In genomic region chr11:72776117-72776843, GRCh38 we compare ENCODE assay signal across 1 cellular context.
TF ChIP-seq lines count a peak whose summit lies in the region.

No MANE protein-coding gene starts in this region.

TF ChIP-seq in K562, 482 proteins besides CTCF, POLR2A, EP300 and RAD21 (continued from another document and continues in another):
- TF ChIP-seq MITF (IDR thresholded peaks at IDR 0.05) (peak; percentile 73; the same call in 1 of the 2 replicates), CHD4 (IDR thresholded peaks at IDR 0.05; ENCODE audit: insufficient read depth, insufficient replicate concordance, low read depth, low read length, poor library complexity, severe bottlenecking) (peak; percentile 83), ID3 (CRISPR knock-in tag; IDR thresholded peaks at IDR 0.05) (no peak), ID3 (tag; IDR thresholded peaks at IDR 0.05) (peak; percentile 53), ETS1 (conservative IDR thresholded peaks at IDR 0.05; ENCODE audit: control insufficient read depth, low read depth, low read length) (peak; percentile 53; the same call in 1 of the 2 replicates), MTF1 (CRISPR knock-in tag; IDR thresholded peaks at IDR 0.05; ENCODE audit: borderline replicate concordance) (0 out of 2 replicates have a peak, but pooled peaks have one; percentile 31), ZBTB2 (IDR thresholded peaks at IDR 0.05) (peak; percentile 82), TFAM (CRISPR knock-in tag; conservative IDR thresholded peaks at IDR 0.05) (no peak), CREM (IDR thresholded peaks at IDR 0.05; ENCODE audit: low read depth) (peak; percentile 55), BCL6 (CRISPR knock-in tag; IDR thresholded peaks at IDR 0.05) (peak; percentile 63; the same call in 1 of the 2 replicates), NRF1 (conservative IDR thresholded peaks at IDR 0.05 in 1 of 2, IDR thresholded peaks at IDR 0.05 in 1 of 2) (peak; percentile 61 to 70), FOXM1 (IDR thresholded peaks at IDR 0.05; ENCODE audit: low read depth) (peak; percentile 41; the same call in 1 of the 2 replicates), FOXM1 (CRISPR knock-in tag; IDR thresholded peaks at IDR 0.05; ENCODE audit: low read depth) (no peak), IFI16 (CRISPR knock-in tag; IDR thresholded peaks at IDR 0.05) (peak; percentile 72; the same call in 1 of the 2 replicates), ARNT (IDR thresholded peaks at IDR 0.05) (peak in 1 of 2 experiments; percentile 82; a peak in 1 of 4 replicates), KLF13 (tag; IDR thresholded peaks at IDR 0.05; ENCODE audit: borderline replicate concordance, low read depth) (peak; percentile 27; the same call in 1 of the 2 replicates), MAX (CRISPR knock-in tag; IDR thresholded peaks at IDR 0.05) (peak; percentile 50), NR2C1 (IDR thresholded peaks at IDR 0.05) (peak; percentile 74; the same call in 1 of the 2 replicates), NR2C1 (tag; IDR thresholded peaks at IDR 0.05) (peak; percentile 70; the same call in 1 of the 2 replicates), ZNF695 (CRISPR knock-in tag; IDR thresholded peaks at IDR 0.05) (0 out of 2 replicates have a peak, but pooled peaks have one; percentile 57), RCOR1 (IDR thresholded peaks at IDR 0.05; ENCODE audit: borderline replicate concordance in 1 of 2, low read depth in 2 of 2, low read length in 2 of 2) (peak in 1 of 2 experiments; percentile 56; a peak in 1 of 4 replicates), DMBX1 (CRISPR knock-in tag; IDR thresholded peaks at IDR 0.05; ENCODE audit: borderline replicate concordance) (peak; percentile 91), NR2F6 (CRISPR knock-in tag; IDR thresholded peaks at IDR 0.05) (peak; percentile 61; the same call in 1 of the 2 replicates), ATF3 (IDR thresholded peaks at IDR 0.05) (peak; percentile 92), ATF3 (CRISPR knock-in tag; conservative IDR thresholded peaks at IDR 0.05) (peak; percentile 81; the same call in 1 of the 2 replicates), NR0B1 (IDR thresholded peaks at IDR 0.05; ENCODE audit: partially characterized antibody) (no peak), ZNF57 (CRISPR knock-in tag; IDR thresholded peaks at IDR 0.05) (0 out of 2 replicates have a peak, but pooled peaks have one; percentile 59), NUFIP1 (IDR thresholded peaks at IDR 0.05; ENCODE audit: partially characterized antibody) (peak; percentile 25), MAFK (IDR thresholded peaks at IDR 0.05; ENCODE audit: low read length) (peak; percentile 87), ZBTB7A (IDR thresholded peaks at IDR 0.05; ENCODE audit: borderline replicate concordance, control insufficient read depth, low read depth, low read length) (peak; percentile 97), ELF1 (tag; IDR thresholded peaks at IDR 0.05) (peak; percentile 65), TCF15 (CRISPR knock-in tag; IDR thresholded peaks at IDR 0.05) (0 out of 2 replicates have a peak, but pooled peaks have one; percentile 54), MNT (conservative IDR thresholded peaks at IDR 0.05) (peak; percentile 24 to 48), DLX4 (CRISPR knock-in tag; IDR thresholded peaks at IDR 0.05) (no peak), ETV1 (tag; conservative IDR thresholded peaks at IDR 0.05; ENCODE audit: low read depth) (peak; percentile 46), PRDM10 (IDR thresholded peaks at IDR 0.05; ENCODE audit: partially characterized antibody) (peak; percentile 52), ADNP (tag; IDR thresholded peaks at IDR 0.05) (peak; percentile 68; the same call in 1 of the 2 replicates), SMAD4 (CRISPR knock-in tag; conservative IDR thresholded peaks at IDR 0.05) (peak; percentile 88), HLTF (IDR thresholded peaks at IDR 0.05) (no peak), E4F1 (CRISPR knock-in tag; IDR thresholded peaks at IDR 0.05; ENCODE audit: borderline replicate concordance) (no peak), ZNF239 (CRISPR knock-in tag; IDR thresholded peaks at IDR 0.05) (0 out of 2 replicates have a peak, but pooled peaks have one; percentile 11), SUPT5H (IDR thresholded peaks at IDR 0.05) (peak; percentile 90), OTX1 (CRISPR knock-in tag; IDR thresholded peaks at IDR 0.05) (no peak), THRB (CRISPR knock-in tag; conservative IDR thresholded peaks at IDR 0.05) (peak; percentile 70), SOX6 (IDR thresholded peaks at IDR 0.05) (peak; percentile 67), ZFX (CRISPR knock-in tag; IDR thresholded peaks at IDR 0.05) (peak; percentile 78)
